ENCODE assay signal across 25 cellular contexts in the genomic region with DNA sequence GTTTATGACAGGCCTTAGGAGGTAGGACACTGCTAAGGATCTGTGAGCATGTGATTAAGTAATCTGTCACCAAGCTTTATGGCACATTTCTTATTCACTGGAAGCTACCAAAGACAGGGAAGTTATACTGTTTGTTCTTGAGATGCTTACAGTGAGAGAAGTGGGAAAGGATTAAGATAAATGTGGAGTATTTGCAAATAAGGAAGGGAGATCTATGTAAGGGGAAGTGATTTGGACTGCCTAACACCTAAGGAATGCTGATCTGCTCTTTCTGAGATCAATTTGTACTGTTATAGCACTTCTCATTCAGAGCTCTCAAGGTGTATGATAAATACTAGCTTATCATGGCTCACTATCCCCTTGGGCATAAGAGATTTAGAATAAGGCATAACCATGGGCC.
"Had no signal": no experiment of that assay in that cellular context is flagged by ENCODE, and none has a peak within 500 bp of the region (broad histone marks: within the 10 kb centered on the region; RNA-seq: fewer than 3 reads in every experiment).

No MANE protein-coding gene starts in this region.

- H3K27me3 ChIP-seq: stomach, suprapubic skin, testis, thyroid gland, tibial artery, tibial nerve, transverse colon, upper lobe of left lung, uterus, vagina had no signal

- ATAC-seq: stimulated activated effector memory CD8-positive, alpha-beta T cell treated with anti-CD3 and anti-CD28 coated beads, Interleukin-12 subunit alpha, Interleukin-12 subunit beta, amount 100 ng/mL, for 72 hours; stimulated activated memory B cell treated with anti-CD40 and anti-IgM and Interleukin-4, amounts not matched to agents 10 μg/mL and 1 μg/mL and 100 μg/mL, for 72 hours; stimulated activated naive B cell treated with anti-CD40 and anti-IgM and Interleukin-4, amounts not matched to agents 10 μg/mL and 1 μg/mL and 100 μg/mL, for 72 hours; stimulated activated naive CD8-positive, alpha-beta T cell treated with anti-CD3 and anti-CD28 coated beads, Interleukin-15, amount 100 ng/mL, for 72 hours; stimulated activated naive CD8-positive, alpha-beta T cell treated with anti-CD3 and anti-CD28 coated beads, Interleukin-15, Interleukin-2, amounts not matched to agents 100 U/mL and 50 U/mL, for 24 hours had no signal

- H3K36me3 ChIP-seq: stomach, suprapubic skin, thoracic aorta, thyroid gland, tibial artery, tibial nerve, transverse colon, upper lobe of left lung, uterus, vagina had no signal

- H3K4me3 ChIP-seq: stomach, suprapubic skin, testis, thoracic aorta, thyroid gland, tibial artery, tibial nerve, transverse colon, upper lobe of left lung, uterus, vagina had no signal

- DNase-seq: stimulated activated CD4-positive, alpha-beta T cell treated with anti-CD3 and anti-CD28 coated beads, Interleukin-2, amount 100 ng/mL, for 48 hours; stimulated activated CD4-positive, alpha-beta T cell treated with anti-CD3 and anti-CD28 coated beads, Interleukin-4, amount 100 ng/mL, for 1 hour; stimulated activated CD4-positive, alpha-beta T cell treated with anti-CD3 and anti-CD28 coated beads, Interleukin-4, amount 100 ng/mL, for 24 hours; stimulated activated CD4-positive, alpha-beta T cell treated with anti-CD3 and anti-CD28 coated beads, Interleukin-4, amount 100 ng/mL, for 4 hours; stimulated activated CD8-positive, alpha-beta memory T cell treated with anti-CD3 and anti-CD28 coated beads, Interleukin-4, amount 100 ng/mL, for 48 hours; stimulated activated naive B cell treated with anti-CD40 and anti-IgM and Interleukin-4, amounts not matched to agents 10 μg/mL and 1 μg/mL and 100 μg/mL, for 72 hours; stimulated activated naive CD4-positive, alpha-beta T cell; stimulated activated naive CD4-positive, alpha-beta T cell treated with Interleukin-2 at 50 U/mL for 16 hours; stimulated activated naive CD8-positive, alpha-beta T cell treated with anti-CD3 and anti-CD28 coated beads, Interleukin-15, amount 100 ng/mL, for 72 hours; stimulated activated naive CD8-positive, alpha-beta T cell treated with anti-CD3 and anti-CD28 coated beads, Interleukin-15, Interleukin-2, amounts not matched to agents 100 U/mL and 50 U/mL, for 24 hours; stomach; substantia nigra; testis; thyroid gland; tibial artery; transverse colon; trophoblast cell; upper lobe of left lung; uterus had no signal

- H3K9me3 ChIP-seq: stomach, suprapubic skin, testis, thoracic aorta, thyroid gland, tibial artery, tibial nerve, transverse colon, upper lobe of left lung, uterus, vagina had no signal

- H3K27ac ChIP-seq: stomach, suprapubic skin, testis, thoracic aorta, thyroid gland, tibial artery, tibial nerve, transverse colon, upper lobe of left lung, uterus, vagina had no signal

- H3K4me1 ChIP-seq: stomach, suprapubic skin, testis, thyroid gland, tibial artery, tibial nerve, transverse colon, upper lobe of left lung, uterus, vagina had no signal
